In genomic region chr1:162857850-162858249, GRCh38 we compare ENCODE assay signal across 26 cellular contexts. TPM values are rescaled to one million over a fixed set of nuclear protein-coding genes. Genes with fewer than 3 reads are reported as not detected.
DNase-seq lines count a peak whose midpoint lies in the region; ATAC-seq, FAIRE-seq and TF ChIP-seq lines count a peak whose summit lies in the region.
"Had no signal": no experiment of that assay in that cellular context is flagged by ENCODE, and none has a peak within 500 bp of the region (broad histone marks: within the 10 kb centered on the region; RNA-seq: fewer than 3 reads in every experiment).

No MANE protein-coding gene starts in this region.

- H3K27me3 Mint-ChIP-seq in progenitor cell of endocrine pancreas: peaks cover 3% of the 10 kb centered on the region

- H3K4me1 ChIP-seq in keratinocyte (ENCODE audit: control insufficient read depth, extremely low read depth, insufficient read depth, low read length) (peaks cover 23% of the 10 kb centered on the region), esophagus squamous epithelium (peaks cover 0 to 13% (median 3%) of the 10 kb centered on the region in 3 donors)
- H3K4me1 ChIP-seq: transverse colon had no signal

- H3K27ac Mint-ChIP-seq in progenitor cell of endocrine pancreas: no peak overlapping the region
- H3K27ac Mint-ChIP-seq: activated CD8-positive, alpha-beta T cell treated with anti-CD3 and anti-CD28 coated beads, Interleukin-2, amount 10 ng/mL, durations not matched to agents 7 days and 5 days; activated naive CD4-positive, alpha-beta T cell treated with anti-CD3 and anti-CD28 coated beads, Interleukin-2, amount 50 U/mL, for 72 hours; CD4-positive, alpha-beta memory T cell; IgD-negative memory B cell; WTC11 had no signal

- no peak for TF ChIP-seq CTCF in cardiac fibroblast (IDR thresholded peaks at IDR 0.05; ENCODE audit: low read depth, low read length)
- TF ChIP-seq CTCF in keratinocyte (optimal IDR thresholded peaks at IDR 0.05 in 1 of 3, IDR thresholded peaks at IDR 0.05 in 1 of 3, conservative IDR thresholded peaks at IDR 0.05 in 1 of 3; ENCODE audit: extremely low read depth in 1 of 3, insufficient read depth in 2 of 3, low read length in 3 of 3): no peak
- TF ChIP-seq CTCF in omental fat pad (IDR thresholded peaks at IDR 0.05): no peak
- no peak for TF ChIP-seq CTCF in esophagus squamous epithelium (IDR thresholded peaks at IDR 0.05)
- TF ChIP-seq CTCF in progenitor cell of endocrine pancreas (IDR thresholded peaks at IDR 0.05; ENCODE audit: unreplicated experiment): no peak

- H3K9me3 ChIP-seq in keratinocyte (ENCODE audit: control insufficient read depth, low read depth, low read length): no peaks in the 10 kb centered on the region
- H3K9me3 ChIP-seq in esophagus squamous epithelium: no peaks in the 10 kb centered on the region
- H3K9me3 ChIP-seq: mucosa of descending colon, right atrium auricular region, transverse colon had no signal

- H3K27me3 ChIP-seq in keratinocyte (ENCODE audit: control insufficient read depth, extremely low read depth, insufficient read depth, low read length) (no peaks in the 10 kb centered on the region), esophagus squamous epithelium (no peaks in the 10 kb centered on the region)
- H3K27me3 ChIP-seq: cardiac muscle cell, right atrium auricular region, transverse colon had no signal

- H3K36me3 ChIP-seq in keratinocyte (ENCODE audit: control insufficient read depth in 2 of 2, extremely low read depth in 1 of 2, insufficient read depth in 2 of 2, low read length in 2 of 2) (no peaks in the 10 kb centered on the region), esophagus squamous epithelium (no peaks in the 10 kb centered on the region)
- H3K36me3 ChIP-seq: cardiac muscle cell, right atrium auricular region, transverse colon had no signal

- H4K20me1 ChIP-seq in keratinocyte (ENCODE audit: control insufficient read depth, extremely low read depth, insufficient read depth, low read length): no peaks in the 10 kb centered on the region

- no peaks in the 10 kb centered on the region for H3K9me1 ChIP-seq in keratinocyte (ENCODE audit: control insufficient read depth, extremely low read depth, insufficient read depth, low read length)

- H3K4me3 Mint-ChIP-seq in progenitor cell of endocrine pancreas (ENCODE audit: low read depth): no peak overlapping the region
- H3K4me3 Mint-ChIP-seq: activated CD8-positive, alpha-beta T cell treated with anti-CD3 and anti-CD28 coated beads, Interleukin-2, amount 10 ng/mL, durations not matched to agents 7 days and 5 days; CD4-positive, alpha-beta memory T cell; IgD-negative memory B cell; WTC11 had no signal

- H3K79me2 ChIP-seq in keratinocyte (ENCODE audit: control insufficient read depth, insufficient read depth, low read length): no peaks in the 10 kb centered on the region

- no peak for ATAC-seq in omental fat pad (ENCODE audit: low FRiP score)
- ATAC-seq: activated CD8-positive, alpha-beta T cell treated with anti-CD3 and anti-CD28 coated beads, Interleukin-2, amount 10 ng/mL, durations not matched to agents 7 days and 5 days; activated naive CD4-positive, alpha-beta T cell treated with anti-CD3 and anti-CD28 coated beads, Interleukin-2, amount 50 U/mL, for 72 hours; left lobe of liver; mucosa of descending colon; WTC11 had no signal

- no peak overlapping the region for H2AFZ ChIP-seq in keratinocyte (ENCODE audit: control insufficient read depth, low read length)

- no peak overlapping the region for H3K9ac ChIP-seq in keratinocyte (ENCODE audit: control insufficient read depth, extremely low read depth, insufficient read depth, low read length)

- H3K4me3 ChIP-seq in cardiac fibroblast (replicated peaks in 1 of 2; ENCODE audit: low read depth in 2 of 2, low read length in 2 of 2) (no peak overlapping the region), keratinocyte (ENCODE audit: control insufficient read depth in 2 of 3, extremely low read depth in 1 of 3, insufficient read depth in 2 of 3, low read depth in 1 of 3, low read length in 3 of 3) (no peak overlapping the region), esophagus squamous epithelium (no peak overlapping the region)
- H3K4me3 ChIP-seq: cardiac muscle cell, mucosa of descending colon, right atrium auricular region, transverse colon had no signal

- H3K9me3 Mint-ChIP-seq in progenitor cell of endocrine pancreas (ENCODE audit: low read depth): no peaks in the 10 kb centered on the region
- H3K9me3 Mint-ChIP-seq: activated naive CD4-positive, alpha-beta T cell treated with anti-CD3 and anti-CD28 coated beads, Interleukin-2, amount 50 U/mL, for 72 hours; IgD-negative memory B cell; WTC11 had no signal

- no peak for TF ChIP-seq POLR2A in esophagus squamous epithelium (IDR thresholded peaks at IDR 0.05)

- H3K4me2 ChIP-seq in keratinocyte (ENCODE audit: control insufficient read depth, extremely low read depth, insufficient read depth, low read depth, low read length): no peak overlapping the region

- intact Hi-C loops in esophagus squamous epithelium (cut with DNase I): no loop called here

- DNase-seq in AG08395 (ENCODE audit: low spot score): peak; percentile 20
- peak; percentile 77 for DNase-seq in M059J (ENCODE audit: low read depth)
- peak; percentile 37 to 84 for DNase-seq in cardiac fibroblast (ENCODE audit: low read depth in 2 of 2)
- no peak for DNase-seq in keratinocyte (ENCODE audit: low read depth, low spot score)
- no peak for DNase-seq in cerebellar cortex (ENCODE audit: low spot score)
- DNase-seq in omental fat pad (ENCODE audit: low spot score): no peak
- DNase-seq in esophagus squamous epithelium (lab: John Stamatoyannopoulos, UW): no peak
- DNase-seq in progenitor cell of endocrine pancreas (ENCODE audit: low spot score, unreplicated experiment): no peak
- DNase-seq: activated CD8-positive, alpha-beta T cell treated with anti-CD3 and anti-CD28 coated beads, Interleukin-2, amount 10 ng/mL, durations not matched to agents 7 days and 5 days; CD4-positive, alpha-beta memory T cell; effector CD4-positive, alpha-beta T cell; mucosa of descending colon; NCI-H1048; NCI-H2081; NCI-H510A treated with DMSO at 0.1 percent for 48 hours; stimulated activated naive CD4-positive, alpha-beta T cell treated with Interleukin-2 at 50 U/mL for 16 hours; transverse colon had no signal

- FAIRE-seq in keratinocyte (lab: Jason Lieb, UNC): peak; percentile 29
- FAIRE-seq: frontal cortex, H1 had no signal

- H3K27ac ChIP-seq in keratinocyte (ENCODE audit: control insufficient read depth, insufficient read depth, low read length): no peak overlapping the region
- no peak overlapping the region for H3K27ac ChIP-seq in esophagus squamous epithelium
- H3K27ac ChIP-seq: cardiac muscle cell, right atrium auricular region, transverse colon had no signal

- peaks cover 19% of the 10 kb centered on the region for H3K4me1 Mint-ChIP-seq in progenitor cell of endocrine pancreas (ENCODE audit: low read depth)
- H3K4me1 Mint-ChIP-seq: CD4-positive, alpha-beta memory T cell; IgD-negative memory B cell; WTC11 had no signal

- H3K36me3 Mint-ChIP-seq in progenitor cell of endocrine pancreas (ENCODE audit: insufficient read depth): no peaks in the 10 kb centered on the region
- H3K36me3 Mint-ChIP-seq: activated naive CD4-positive, alpha-beta T cell treated with anti-CD3 and anti-CD28 coated beads, Interleukin-2, amount 50 U/mL, for 72 hours; CD4-positive, alpha-beta memory T cell; WTC11 had no signal

- dilution Hi-C loops in keratinocyte (cut with MboI; ENCODE audit: extremely low pct_ligation_motif_present, low sequenced_read_pairs): no loop called here

RNA-seq across cellular contexts. Expression of gene CCDC190, which starts 3.1 kb away (rescaled TPM):
- total RNA-seq in M059J (2014; rRNA removed; shearing (Covaris generic)): 1.7 and 4.0 TPM in 2 replicates
- 0.07 to 0.09 TPM in 2 of 3 replicates, not detected in the other for polyA plus RNA-seq in keratinocyte
- polyA plus RNA-seq in keratinocyte (2011; ENCODE audit: low read depth): not detected
- polyA plus RNA-seq in keratinocyte (2011; cell fraction: cytosol; rRNA removed): 0.17 TPM in 1 of 2 replicates, not detected in the other
- polyA plus RNA-seq in keratinocyte (2011; cell fraction: nucleus; rRNA removed): 0.17 and 0.24 TPM in 2 replicates
- not detected in 2 replicates for polyA plus RNA-seq in keratinocyte (2012; ENCODE audit: low replicate concordance)
- not detected in 3 replicates for polyA minus RNA-seq in keratinocyte
- not detected for polyA minus RNA-seq in keratinocyte (2011; cell fraction: cytosol; rRNA and poly(A)+ RNA removed)
- not detected in 2 replicates for polyA minus RNA-seq in keratinocyte (2011; cell fraction: nucleus; rRNA and poly(A)+ RNA removed)
- not detected for total RNA-seq in omental fat pad
- total RNA-seq in esophagus squamous epithelium: 1 to 10 TPM; 1.5 to 4.8 (median 2.3) TPM
- 0.19 and 0.75 TPM in 2 replicates for total RNA-seq in progenitor cell of endocrine pancreas
- total RNA-seq: activated CD8-positive, alpha-beta T cell treated with anti-CD3 and anti-CD28 coated beads, Interleukin-2, amount 10 ng/mL, durations not matched to agents 7 days and 5 days; activated naive CD4-positive, alpha-beta T cell treated with anti-CD3 and anti-CD28 coated beads, Interleukin-2, amount 50 U/mL, for 72 hours; cardiac muscle cell; CD4-positive, alpha-beta memory T cell; frontal cortex; H1; left lobe of liver; mucosa of descending colon; T-helper 2 cell treated with Interferon-gamma antibody and Interleukin-4, amounts not matched to agents 100 ng/mL and 5 ng/mL, for 36 hours; transverse colon; WTC11 had no signal
- polyA plus RNA-seq: cardiac muscle cell; CD4-positive, alpha-beta memory T cell; H1; IgD-negative memory B cell had no signal

Comparison
In these comparisons a context has a peak if more than half of its experiments do, and no peak if none do; other contexts are left out.
1. DNase-seq: peak in AG08395 (single experiment), M059J (single experiment) and cardiac fibroblast (2 of 2); none in keratinocyte (single experiment), cerebellar cortex (single experiment), omental fat pad (single experiment), esophagus squamous epithelium (single experiment) and progenitor cell of endocrine pancreas (single experiment).